1 cellular context compared by ENCODE assay signal in genomic region chr3:177295116-177295515, GRCh38.
TF ChIP-seq lines count a peak whose summit lies in the region.

No MANE protein-coding gene starts in this region.

TF ChIP-seq in GM23338, 12 proteins besides CTCF, POLR2A, EP300 and RAD21:
- TF ChIP-seq ZNF462 (CRISPR knock-in tag; IDR thresholded peaks at IDR 0.05) = no peak
- TF ChIP-seq REST (IDR thresholded peaks at IDR 0.05; ENCODE audit: unreplicated experiment) = no peak
- no peak for TF ChIP-seq POLR2AphosphoS5 (IDR thresholded peaks at IDR 0.05; ENCODE audit: low read depth)
- no peak for TF ChIP-seq JUNB (IDR thresholded peaks at IDR 0.05; ENCODE audit: unreplicated experiment)
- TF ChIP-seq STAT1 (IDR thresholded peaks at IDR 0.05; ENCODE audit: unreplicated experiment) = no peak
- TF ChIP-seq CREB1 (CRISPR knock-in tag; IDR thresholded peaks at IDR 0.05; ENCODE audit: low read depth) = no peak
- TF ChIP-seq ZNF331 (CRISPR knock-in tag; IDR thresholded peaks at IDR 0.05; ENCODE audit: low read depth) = no peak
- no peak for TF ChIP-seq ETS1 (IDR thresholded peaks at IDR 0.05)
- TF ChIP-seq ZNF114 (CRISPR knock-in tag; IDR thresholded peaks at IDR 0.05) = no peak
- TF ChIP-seq NANOG (IDR thresholded peaks at IDR 0.05; ENCODE audit: borderline replicate concordance) = no peak
- TF ChIP-seq EZH2phosphoT487 (IDR thresholded peaks at IDR 0.05; ENCODE audit: unreplicated experiment) = no peak
- TF ChIP-seq EZH2 (IDR thresholded peaks at IDR 0.05; ENCODE audit: low read depth, unreplicated experiment) = no peak
